Comparison of ENCODE assay signal across 9 cellular contexts in the genomic region with DNA sequence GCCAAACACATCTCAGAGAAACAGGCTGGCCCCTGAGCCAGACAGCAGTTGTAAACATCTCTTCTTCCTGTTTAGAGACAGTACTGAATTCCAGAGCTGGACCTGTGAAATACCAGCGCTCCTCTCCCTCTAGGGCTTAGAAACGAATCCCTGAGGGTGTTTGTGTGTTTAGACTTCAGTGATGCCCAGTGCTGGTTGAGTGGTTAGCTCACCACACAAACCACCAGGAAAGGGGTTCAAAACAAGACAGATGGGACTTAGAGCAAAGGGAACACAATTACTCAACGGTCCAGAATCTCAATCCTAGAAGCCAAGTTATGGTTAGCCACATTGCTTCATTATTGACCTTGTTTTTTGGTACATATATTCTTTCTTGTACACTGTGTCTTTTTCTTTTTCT.
DNase-seq lines count a peak whose midpoint lies in the region; ATAC-seq and TF ChIP-seq lines count a peak whose summit lies in the region.
"Had no signal": no experiment of that assay in that cellular context is flagged by ENCODE, and none has a peak within 500 bp of the region (broad histone marks: within the 10 kb centered on the region; RNA-seq: fewer than 3 reads in every experiment).

No MANE protein-coding gene starts in this region.

- DNase-seq in AG09309 (ENCODE audit: low read depth) = peak; percentile 62
- peak; percentile 94 for DNase-seq in LHCN-M2 (ENCODE audit: low read depth)
- DNase-seq in endothelial cell (ENCODE audit: low spot score) = no peak
- DNase-seq in smooth muscle cell (lab: John Stamatoyannopoulos, UW; ENCODE audit: unreplicated experiment) = no peak
- no peak for DNase-seq in activated naive CD4-positive, alpha-beta T cell treated with anti-CD3 and anti-CD28 coated beads for 36 hours
- no peak for DNase-seq in NCI-H82 treated with DMSO at 0.1 percent for 48 hours (lab: John Stamatoyannopoulos, UW; ENCODE audit: unreplicated experiment)
- DNase-seq in COLO668 (lab: John Stamatoyannopoulos, UW; ENCODE audit: unreplicated experiment) = no peak

- H3K9ac ChIP-seq in smooth muscle cell (ENCODE audit: low read depth) = peak overlapping the region; percentile 36

- H3F3A ChIP-seq in smooth muscle cell (ENCODE audit: low read depth) = peaks cover 17% of the 10 kb centered on the region

- peak overlapping the region; percentile 32 for H3K27ac Mint-ChIP-seq in endothelial cell (ENCODE audit: unreplicated experiment)
- no peak overlapping the region for H3K27ac Mint-ChIP-seq in activated naive CD4-positive, alpha-beta T cell treated with anti-CD3 and anti-CD28 coated beads for 36 hours
- H3K27ac Mint-ChIP-seq: stimulated activated naive CD8-positive, alpha-beta T cell treated with anti-CD3 and anti-CD28 coated beads, Interleukin-15, Interleukin-2, amounts not matched to agents 100 ng/mL and 50 ng/mL, for 24 hours had no signal

- peak overlapping the region; percentile 80 for H3K27ac ChIP-seq in smooth muscle cell (ENCODE audit: low read depth)

- CTCF ChIA-PET in activated naive CD4-positive, alpha-beta T cell treated with anti-CD3 and anti-CD28 coated beads for 36 hours (lab: Charles Lee) = interaction anchor here (0.9 to 1.5 kb wide), 2 partner anchors 67 to 257 kb away, joined by 3 to 4 read pairs; no protein-coding TSS in a partner anchor

- no peaks in the 10 kb centered on the region for H3K9me3 ChIP-seq in smooth muscle cell (replicated peaks; ENCODE audit: low read depth)

- H2AFZ ChIP-seq in smooth muscle cell (ENCODE audit: low read depth) = peak overlapping the region; percentile 1

- H3K79me2 ChIP-seq in smooth muscle cell (ENCODE audit: low read depth) = no peaks in the 10 kb centered on the region

- H3K27me3 ChIP-seq in smooth muscle cell (ENCODE audit: low read depth) = no peaks in the 10 kb centered on the region

- peaks cover 37% of the 10 kb centered on the region for H3K4me1 Mint-ChIP-seq in endothelial cell (ENCODE audit: unreplicated experiment)
- peaks cover 35% of the 10 kb centered on the region for H3K4me1 Mint-ChIP-seq in activated naive CD4-positive, alpha-beta T cell treated with anti-CD3 and anti-CD28 coated beads for 36 hours (ENCODE audit: low read depth)

- H3K4me3 Mint-ChIP-seq in endothelial cell (ENCODE audit: unreplicated experiment) = no peak overlapping the region
- H3K4me3 Mint-ChIP-seq in activated naive CD4-positive, alpha-beta T cell treated with anti-CD3 and anti-CD28 coated beads for 36 hours = no peak overlapping the region

- no peaks in the 10 kb centered on the region for H3K36me3 ChIP-seq in smooth muscle cell (ENCODE audit: low read depth)

- H3K4me3 ChIP-seq in AG09309 (ENCODE audit: control insufficient read depth, low read depth, low read length) (no peak overlapping the region), smooth muscle cell (no peak overlapping the region)

- H3K27me3 Mint-ChIP-seq in endothelial cell (ENCODE audit: unreplicated experiment) = peaks cover 2% of the 10 kb centered on the region
- no peaks in the 10 kb centered on the region for H3K27me3 Mint-ChIP-seq in activated naive CD4-positive, alpha-beta T cell treated with anti-CD3 and anti-CD28 coated beads for 36 hours (ENCODE audit: low read depth)
- H3K27me3 Mint-ChIP-seq: stimulated activated naive CD8-positive, alpha-beta T cell treated with anti-CD3 and anti-CD28 coated beads, Interleukin-15, Interleukin-2, amounts not matched to agents 100 ng/mL and 50 ng/mL, for 24 hours had no signal

- no peaks in the 10 kb centered on the region for H3K9me3 Mint-ChIP-seq in endothelial cell (ENCODE audit: unreplicated experiment)
- no peaks in the 10 kb centered on the region for H3K9me3 Mint-ChIP-seq in activated naive CD4-positive, alpha-beta T cell treated with anti-CD3 and anti-CD28 coated beads for 36 hours
- H3K9me3 Mint-ChIP-seq: stimulated activated naive CD8-positive, alpha-beta T cell treated with anti-CD3 and anti-CD28 coated beads, Interleukin-15, Interleukin-2, amounts not matched to agents 100 ng/mL and 50 ng/mL, for 24 hours had no signal

- no peaks in the 10 kb centered on the region for H3K36me3 Mint-ChIP-seq in endothelial cell (ENCODE audit: low read depth, unreplicated experiment)
- H3K36me3 Mint-ChIP-seq in activated naive CD4-positive, alpha-beta T cell treated with anti-CD3 and anti-CD28 coated beads for 36 hours (ENCODE audit: low read depth) = no peaks in the 10 kb centered on the region

- H3K4me1 ChIP-seq in smooth muscle cell (ENCODE audit: low read depth) = peaks cover 41% of the 10 kb centered on the region

- H3K4me2 ChIP-seq in smooth muscle cell = peak overlapping the region; percentile 56

- TF ChIP-seq CTCF in AG09309 (IDR thresholded peaks at IDR 0.05; ENCODE audit: control insufficient read depth, insufficient read depth, low read depth, low read length, missing control alignments) = no peak
- no peak for TF ChIP-seq CTCF in endothelial cell (IDR thresholded peaks at IDR 0.05; ENCODE audit: unreplicated experiment)
- TF ChIP-seq CTCF in smooth muscle cell (IDR thresholded peaks at IDR 0.05; ENCODE audit: borderline replicate concordance, insufficient read depth, poor library complexity, severe bottlenecking) = no peak

- H4K20me1 ChIP-seq in smooth muscle cell (ENCODE audit: low read depth) = no peaks in the 10 kb centered on the region

- 5% methylated on average over 3 of the region's 3 CpGs for WGBS in smooth muscle cell (ENCODE audit: low lambda C conversion rate)

- intact Hi-C loops in activated naive CD4-positive, alpha-beta T cell treated with anti-CD3 and anti-CD28 coated beads for 36 hours (cut with micrococcal nuclease) = loop anchor here (1.0 kb wide), 1 partner anchor 31 kb away; no protein-coding TSS in a partner anchor

- ATAC-seq in GM21515 (IDR thresholded peaks at IDR 0.05; ENCODE audit: unreplicated experiment) = peak; percentile 57

Comparison
In these comparisons a context has a peak if more than half of its experiments do, and no peak if none do; other contexts are left out.
1. DNase-seq: peak in AG09309 (single experiment) and LHCN-M2 (single experiment); none in endothelial cell (single experiment), smooth muscle cell (single experiment), activated naive CD4-positive, alpha-beta T cell treated with anti-CD3 and anti-CD28 coated beads for 36 hours (single experiment), NCI-H82 treated with DMSO at 0.1 percent for 48 hours (single experiment) and COLO668 (single experiment).